In the genomic region with DNA sequence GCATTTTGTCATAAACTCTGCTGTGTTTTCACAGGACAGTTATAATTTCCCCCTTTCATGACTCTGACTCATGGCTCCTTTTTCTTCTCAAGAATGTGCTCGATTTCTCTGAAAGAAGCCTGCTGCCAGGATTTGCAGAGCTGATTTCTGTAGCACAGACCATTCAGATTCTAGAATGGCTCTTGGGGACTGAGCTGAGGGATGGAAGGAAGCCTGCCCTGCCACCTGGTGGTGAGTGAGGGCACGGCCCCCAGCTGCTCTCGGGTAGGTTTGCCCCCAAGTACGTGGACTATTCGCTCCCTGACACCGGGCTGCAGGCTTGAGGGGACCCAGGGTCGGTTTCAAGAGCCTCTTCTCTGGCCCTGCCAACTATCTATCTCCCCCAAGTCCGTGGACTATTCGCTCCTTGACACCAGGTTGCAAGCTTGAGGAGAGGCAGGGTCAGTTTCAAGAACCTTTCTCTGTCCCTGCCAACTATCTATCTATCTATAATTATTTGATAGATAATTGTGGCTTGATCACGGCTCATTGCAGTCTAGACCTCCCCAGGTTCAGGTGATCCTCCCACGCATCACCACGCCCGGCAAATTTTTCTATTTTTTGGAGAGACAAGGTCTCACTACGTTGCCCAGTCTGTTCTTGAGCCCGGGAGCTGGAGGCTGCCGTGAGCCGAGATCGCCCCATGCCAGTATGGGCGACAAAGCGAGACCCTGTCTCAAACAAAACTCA, we compare ENCODE assay signal across 8 cellular contexts. TPM values are rescaled to one million over a fixed set of nuclear protein-coding genes. Genes with fewer than 3 reads are reported as not detected.
DNase-seq lines count a peak whose midpoint lies in the region; ATAC-seq and TF ChIP-seq lines count a peak whose summit lies in the region.

No MANE protein-coding gene starts in this region.

- H3K27me3 ChIP-seq in right cardiac atrium (ENCODE audit: control insufficient read depth, insufficient read depth): no peaks in the 10 kb centered on the region
- H3K27me3 ChIP-seq in gastrocnemius medialis: no peaks in the 10 kb centered on the region

- H3K9me3 ChIP-seq in T-helper 17 cell (ENCODE audit: control insufficient read depth, low read length, poor library complexity, severe bottlenecking): no peaks in the 10 kb centered on the region
- H3K9me3 ChIP-seq in right cardiac atrium (ENCODE audit: control insufficient read depth, low read length): no peaks in the 10 kb centered on the region
- no peaks in the 10 kb centered on the region for H3K9me3 ChIP-seq in gastrocnemius medialis

- in situ Hi-C loops in gastrocnemius medialis (cut with MboI; ENCODE audit: low sequenced_read_pairs in 4 of 4): no loop called here

- 55% methylated on average over 20 of the region's 20 CpGs for whole genome bisulfite sequencing in right cardiac atrium

- H3K4me3 ChIP-seq in right cardiac atrium (ENCODE audit: low read length) (no peak overlapping the region), gastrocnemius medialis (no peak overlapping the region)

- H3K4me1 ChIP-seq in right cardiac atrium (ENCODE audit: control insufficient read depth, insufficient read depth, low read length) (no peaks in the 10 kb centered on the region), gastrocnemius medialis (peaks cover 9 to 12% of the 10 kb centered on the region in 2 donors)

- H3K4me1 Mint-ChIP-seq in T-helper 17 cell: peaks cover 35% of the 10 kb centered on the region

- no peak overlapping the region for H3K27ac ChIP-seq in right cardiac atrium (ENCODE audit: low read length)
- peak overlapping the region in 1 of 4 donors; percentile 58 for H3K27ac ChIP-seq in gastrocnemius medialis

- DNase-seq in NCI-H146 treated with DMSO at 0.1 percent for 48 hours (lab: John Stamatoyannopoulos, UW; ENCODE audit: unreplicated experiment) (peak; percentile 37), T-helper 17 cell (peak; percentile 48 to 54 (median 52)), amygdala (lab: John Stamatoyannopoulos, UW) (peak in 47 of 56 donors; percentile 4 to 73 (median 31)), right cardiac atrium (peak; percentile 68 to 88 (median 86)), gastrocnemius medialis (peak; percentile 32 to 56)

- H3K36me3 ChIP-seq in gastrocnemius medialis: no peaks in the 10 kb centered on the region

- TF ChIP-seq POLR2A in gastrocnemius medialis (IDR thresholded peaks at IDR 0.05): no peak

- H3K36me3 Mint-ChIP-seq in T-helper 17 cell (ENCODE audit: low read depth): peaks cover 8% of the 10 kb centered on the region

- peak; percentile 73 for ATAC-seq in GM18502 (IDR thresholded peaks at IDR 0.05; ENCODE audit: poor library complexity, unreplicated experiment)
- peak; percentile 73 for ATAC-seq in HG02884 (IDR thresholded peaks at IDR 0.05; ENCODE audit: unreplicated experiment)
- peak; percentile 70 for ATAC-seq in T-helper 17 cell
- ATAC-seq in right cardiac atrium: peak; percentile 77 to 78
- ATAC-seq in gastrocnemius medialis: peak; percentile 38 to 48
- no peak for ATAC-seq in HG02970 (IDR thresholded peaks at IDR 0.05; ENCODE audit: low FRiP score, unreplicated experiment)

- peak; percentile 57 to 88 (median 78) for TF ChIP-seq CTCF in gastrocnemius medialis (IDR thresholded peaks at IDR 0.05 in 4 of 5, conservative IDR thresholded peaks at IDR 0.05 in 1 of 5)

- H3K27ac Mint-ChIP-seq in T-helper 17 cell: peak overlapping the region; percentile 89

- intact Hi-C loops in right cardiac atrium (cut with DNase I): no loop called here
- intact Hi-C loops in gastrocnemius medialis (cut with DNase I; ENCODE audit: low total_unique reads): loop anchor here (1.0 to 5.0 kb wide), 2 partner anchors 35 to 100 kb away; partner anchors contain the start of gene RAB11FIP5

- H3K4me3 Mint-ChIP-seq in T-helper 17 cell: peak overlapping the region; percentile 96

- H3K27me3 Mint-ChIP-seq in T-helper 17 cell: peaks cover 23% of the 10 kb centered on the region

RNA-seq across cellular contexts. Expression of gene SMYD5, which starts 1.4 kb away (rescaled TPM):
- total RNA-seq in T-helper 17 cell (10 to 100 TPM; 31.9 to 37.0 TPM), right cardiac atrium (10 to 100 TPM; 13.3 to 15.3 (median 14.1) TPM), gastrocnemius medialis (10 to 100 TPM in 3 of 4 donors, 1 to 10 TPM in 1; 9.8 to 17.7 (median 13.7) TPM)
- 12.9 TPM for polyA plus RNA-seq in right cardiac atrium

RNA-seq across cellular contexts. Expression of gene NOTO, which starts 10.2 kb away (rescaled TPM):
- total RNA-seq in T-helper 17 cell (not detected), right cardiac atrium (not detected), gastrocnemius medialis (not detected)
- not detected for polyA plus RNA-seq in right cardiac atrium

RNA-seq across cellular contexts. Expression of gene PRADC1, which starts 20.4 kb away (rescaled TPM):
- total RNA-seq in T-helper 17 cell: 1 to 10 TPM; 4.7 to 5.9 TPM
- total RNA-seq in right cardiac atrium: 10 to 100 TPM; 73.7 to 91.3 (median 82.5) TPM
- 134 TPM for polyA plus RNA-seq in right cardiac atrium
- 100 to 1,000 TPM in 3 of 4 donors, 10 to 100 TPM in 1; 69.4 to 132 (median 104) TPM for total RNA-seq in gastrocnemius medialis

RNA-seq across cellular contexts. Expression of gene CCT7, which starts 21.5 kb away (rescaled TPM):
- 100 to 1,000 TPM; 132 to 152 TPM for total RNA-seq in T-helper 17 cell
- total RNA-seq in right cardiac atrium: 100 to 1,000 TPM; 190 to 226 (median 213) TPM
- 210 TPM for polyA plus RNA-seq in right cardiac atrium
- 100 to 1,000 TPM; 215 to 334 (median 284) TPM for total RNA-seq in gastrocnemius medialis

Comparison
In these comparisons a context has a peak if more than half of its experiments do, and no peak if none do; other contexts are left out.
1. DNase-seq: peak in every context shown above with its lines; median percentile 86 in right cardiac atrium; 52 in T-helper 17 cell; 44 in gastrocnemius medialis; 37 in NCI-H146 treated with DMSO at 0.1 percent for 48 hours; 31 in amygdala.
2. RNA of gene PRADC1, which starts 20.4 kb away (total RNA-seq): 69.4 to 132 TPM in gastrocnemius medialis and 73.7 to 91.3 TPM in right cardiac atrium; 4.7 to 5.9 TPM in T-helper 17 cell; every median in the first group is over 10 times any median in the second.